Comparison of ENCODE assay signal across 8 cellular contexts in genomic region chr11:44565008-44565745, GRCh38. TPM values are rescaled to one million over a fixed set of nuclear protein-coding genes. Genes with fewer than 3 reads are reported as not detected.
DNase-seq lines count a peak whose midpoint lies in the region; ATAC-seq and TF ChIP-seq lines count a peak whose summit lies in the region.

Gene CD82, plus strand, starts transcription at chr11:44565663. Its CDS starts 29,000 bp downstream, at chr11:44594663.

- H3K4me3 ChIP-seq in CD4-positive, alpha-beta memory T cell (ENCODE audit: low read length in 2 of 2), result peak within 1 kb of the TSS; percentile 59 to 97
- H3K4me3 ChIP-seq in dorsolateral prefrontal cortex (peak within 1 kb of the TSS; percentile 47 to 93 (median 77)), lower leg skin (ENCODE audit: low read depth, poor library complexity, severe bottlenecking) (peak within 1 kb of the TSS; percentile 48)

- TF ChIP-seq CTCF in dorsolateral prefrontal cortex (IDR thresholded peaks at IDR 0.05 in 54 of 56, conservative IDR thresholded peaks at IDR 0.05 in 2 of 56; ENCODE audit: low read depth in 1 of 56, partially characterized antibody in 56 of 56), result peak in 36 of 56 donors; percentile 3 to 56 (median 38)
- no peak for TF ChIP-seq CTCF in lower leg skin (IDR thresholded peaks at IDR 0.05)

- H3K9me3 Mint-ChIP-seq in CD4-positive, alpha-beta memory T cell, result no peaks in the 10 kb centered on the region
- H3K9me3 Mint-ChIP-seq in activated CD4-positive, alpha-beta memory T cell treated with anti-CD3 and anti-CD28 coated beads for 36 hours, result no peaks in the 10 kb centered on the region

- peak within 1 kb of the TSS; percentile 85 to 94 (median 92) for H3K4me3 Mint-ChIP-seq in CD4-positive, alpha-beta memory T cell
- peak within 1 kb of the TSS; percentile 85 for H3K4me3 Mint-ChIP-seq in activated CD4-positive, alpha-beta memory T cell treated with anti-CD3 and anti-CD28 coated beads for 36 hours

- no peaks in the 10 kb centered on the region for H3K36me3 ChIP-seq in CD4-positive, alpha-beta memory T cell (ENCODE audit: insufficient read depth, low read length)

- WGBS in lower leg skin, 2 donors, result 1% methylated on average over 39 to 41 of the region's 65 CpGs

- POLR2A ChIA-PET in CD4-positive, alpha-beta memory T cell (lab: Charles Lee; ENCODE audit: partially characterized antibody), result interaction anchor here (0.6 to 18.5 kb wide), 8 partner anchors 8 to 60 kb away, joined by 3 to 397 read pairs (median 12); no protein-coding TSS in a partner anchor
- POLR2A ChIA-PET in activated CD4-positive, alpha-beta memory T cell treated with anti-CD3 and anti-CD28 coated beads for 36 hours (lab: Charles Lee), result interaction anchor here (1.0 to 3.1 kb wide), 7 partner anchors 9 to 59 kb away, joined by 3 to 11 read pairs (median 4); no protein-coding TSS in a partner anchor

- peak; percentile 71 for ATAC-seq in GM19438 (IDR thresholded peaks at IDR 0.05; ENCODE audit: low read depth, unreplicated experiment)
- peak; percentile 40 for ATAC-seq in HG03575 (IDR thresholded peaks at IDR 0.05; ENCODE audit: extremely low read depth, insufficient number of reproducible peaks, low FRiP score, unreplicated experiment)

- H3K4me1 Mint-ChIP-seq in CD4-positive, alpha-beta memory T cell, result peaks cover 38 to 89% (median 55%) of the 10 kb centered on the region in 4 donors
- peaks cover 55% of the 10 kb centered on the region for H3K4me1 Mint-ChIP-seq in activated CD4-positive, alpha-beta memory T cell treated with anti-CD3 and anti-CD28 coated beads for 36 hours (ENCODE audit: low read depth)

- H3K9me3 ChIP-seq in CD4-positive, alpha-beta memory T cell (ENCODE audit: control insufficient read depth in 1 of 2, low read length in 2 of 2), result no peaks in the 10 kb centered on the region

- H3K27me3 Mint-ChIP-seq in CD4-positive, alpha-beta memory T cell, result no peaks in the 10 kb centered on the region
- no peaks in the 10 kb centered on the region for H3K27me3 Mint-ChIP-seq in activated CD4-positive, alpha-beta memory T cell treated with anti-CD3 and anti-CD28 coated beads for 36 hours

- H3K27me3 ChIP-seq in CD4-positive, alpha-beta memory T cell (ENCODE audit: insufficient read depth, low read length), result no peaks in the 10 kb centered on the region
- H3K27me3 ChIP-seq in dorsolateral prefrontal cortex, result no peaks in the 10 kb centered on the region

- intact Hi-C loops in CD4-positive, alpha-beta memory T cell (cut with micrococcal nuclease), result loop anchor here (1.0 to 10.0 kb wide), 7 partner anchors 8 to 780 kb away; partner anchors contain the start of genes PRDM11 and TSPAN18
- intact Hi-C loops in activated CD4-positive, alpha-beta memory T cell treated with anti-CD3 and anti-CD28 coated beads for 36 hours (cut with micrococcal nuclease), result loop anchor here (1.0 to 10.0 kb wide), 10 partner anchors 10 to 1560 kb away; partner anchors contain the start of genes CRY2, PEX16, PHF21A and PRDM11
- intact Hi-C loops in dorsolateral prefrontal cortex (cut with DNase I) (loop anchor here in 1 of 2 donors (2.0 to 10.0 kb wide), 2 partner anchors 52 to 540 kb away; no protein-coding TSS in a partner anchor), lower leg skin (cut with DNase I; ENCODE audit: low total_unique reads) (no loop called here)

- peak; percentile 93 to 96 (median 95) for DNase-seq in CD4-positive, alpha-beta memory T cell
- DNase-seq in NCI-H82 (lab: John Stamatoyannopoulos, UW), result peak; percentile 99
- peak; percentile 100 for DNase-seq in activated CD4-positive, alpha-beta memory T cell treated with anti-CD3 and anti-CD28 coated beads for 36 hours
- DNase-seq in dorsolateral prefrontal cortex, result peak; percentile 93 to 100 (median 99)
- DNase-seq in lower leg skin (ENCODE audit: low spot score in 2 of 2), result peak; percentile 100
- DNase-seq in stimulated activated CD4-positive, alpha-beta T cell treated with anti-CD3 and anti-CD28 coated beads, Interleukin-4, amount 100 ng/mL, for 48 hours (ENCODE audit: low read depth in 2 of 2), result peak; percentile 99

- CTCF ChIA-PET in CD4-positive, alpha-beta memory T cell (lab: Charles Lee; ENCODE audit: partially characterized antibody), result interaction anchor here (1.2 to 22.2 kb wide), 8 partner anchors 7 to 346 kb away, joined by 3 to 699 read pairs (median 16); no protein-coding TSS in a partner anchor
- CTCF ChIA-PET in activated CD4-positive, alpha-beta memory T cell treated with anti-CD3 and anti-CD28 coated beads for 36 hours (lab: Charles Lee), result interaction anchor here (0.6 to 15.0 kb wide), 9 partner anchors 9 to 371 kb away, joined by 3 to 576 read pairs (median 5); no protein-coding TSS in a partner anchor

- peak within 1 kb of the TSS; percentile 93 to 96 (median 95) for H3K27ac Mint-ChIP-seq in CD4-positive, alpha-beta memory T cell
- H3K27ac Mint-ChIP-seq in activated CD4-positive, alpha-beta memory T cell treated with anti-CD3 and anti-CD28 coated beads for 36 hours, result peak within 1 kb of the TSS; percentile 90

- peaks cover 0 to 21% of the 10 kb centered on the region in 2 donors for H3K36me3 Mint-ChIP-seq in CD4-positive, alpha-beta memory T cell
- H3K36me3 Mint-ChIP-seq in activated CD4-positive, alpha-beta memory T cell treated with anti-CD3 and anti-CD28 coated beads for 36 hours, result peaks cover 28% of the 10 kb centered on the region

- TF ChIP-seq POLR2A in lower leg skin (IDR thresholded peaks at IDR 0.05), result no peak

- peaks cover 47% of the 10 kb centered on the region for H3K4me1 ChIP-seq in CD4-positive, alpha-beta memory T cell (ENCODE audit: insufficient read depth, low read length)

- peak within 1 kb of the TSS; percentile 82 for H3K27ac ChIP-seq in CD4-positive, alpha-beta memory T cell (ENCODE audit: low read depth, low read length)
- H3K27ac ChIP-seq in dorsolateral prefrontal cortex, result peak within 1 kb of the TSS; percentile 72 to 99 (median 93)

RNA-seq across cellular contexts. Expression of gene CD82, which starts in this region (rescaled TPM):
- 100 to 1,000 TPM; 130 to 133 TPM for total RNA-seq in CD4-positive, alpha-beta memory T cell
- 100 to 1,000 TPM; 250 to 260 TPM for polyA plus RNA-seq in CD4-positive, alpha-beta memory T cell
- total RNA-seq in activated CD4-positive, alpha-beta memory T cell treated with anti-CD3 and anti-CD28 coated beads for 36 hours, result 100 to 1,000 TPM; 243 to 277 TPM
- total RNA-seq in dorsolateral prefrontal cortex (100 to 1,000 TPM in 11 of 120 experiments, 10 to 100 TPM in 109; 22.6 to 179 (median 59.4) TPM), lower leg skin (10 to 100 TPM; 47.1 to 95.4 (median 76.6) TPM)

Comparison
In these comparisons a context has a peak if more than half of its experiments do, and no peak if none do; other contexts are left out.
1. Peak in every context shown above with its lines: DNase-seq, ATAC-seq, H3K4me3 ChIP-seq and H3K27ac ChIP-seq.
2. CTCF ChIP-seq: peak in dorsolateral prefrontal cortex (36 of 56); none in lower leg skin (0 of 3).